ENCODE assay signal across 18 cellular contexts in genomic region chrX:54788446-54788845, GRCh38. TPM values are rescaled to one million over a fixed set of nuclear protein-coding genes. Genes with fewer than 3 reads are reported as not detected.
DNase-seq lines count a peak whose midpoint lies in the region; ATAC-seq and TF ChIP-seq lines count a peak whose summit lies in the region.
"Had no signal": no experiment of that assay in that cellular context is flagged by ENCODE, and none has a peak within 500 bp of the region (broad histone marks: within the 10 kb centered on the region; RNA-seq: fewer than 3 reads in every experiment).

No MANE protein-coding gene starts in this region.

- DNase-seq in SJCRH30 (no peak), mesenteric fat pad (ENCODE audit: low spot score) (peak; percentile 88), neural progenitor cell (ENCODE audit: low spot score) (no peak), T-helper 17 cell (no peak), NCI-H2107 (lab: John Stamatoyannopoulos, UW) (no peak)
- DNase-seq in effector memory CD8-positive, alpha-beta T cell = no peak
- DNase-seq: C1 segment of cervical spinal cord; Calu3; CD4-positive, alpha-beta memory T cell; COR-L47; DMS53; DND-41; H9 had no signal

- H3K4me2 ChIP-seq in neural progenitor cell = no peak overlapping the region
- H3K4me2 ChIP-seq: GM23338 had no signal

- H3K9me3 Mint-ChIP-seq in neural progenitor cell = peaks cover 17% of the 10 kb centered on the region
- H3K9me3 Mint-ChIP-seq in effector memory CD8-positive, alpha-beta T cell = no peaks in the 10 kb centered on the region
- H3K9me3 Mint-ChIP-seq: CD4-positive, alpha-beta memory T cell; GM23338 had no signal

- H2AFZ ChIP-seq in neural progenitor cell (replicated peaks) = no peak overlapping the region
- H2AFZ ChIP-seq: GM23338 had no signal

- H3K4me1 Mint-ChIP-seq in neural progenitor cell (peaks cover 3% of the 10 kb centered on the region), T-helper 17 cell (peaks cover 8% of the 10 kb centered on the region)
- H3K4me1 Mint-ChIP-seq in effector memory CD8-positive, alpha-beta T cell (ENCODE audit: low read depth in 2 of 2) = peaks cover 0 to 1% of the 10 kb centered on the region in 2 donors
- H3K4me1 Mint-ChIP-seq: CD4-positive, alpha-beta memory T cell; GM23338 had no signal

- ATAC-seq in effector memory CD8-positive, alpha-beta T cell (replicated peaks) = no peak
- ATAC-seq in T-helper 17 cell = no peak
- ATAC-seq: GM23338, HCT116 had no signal

- no peak overlapping the region for H3K9ac ChIP-seq in neural progenitor cell

- H3K36me3 ChIP-seq in SJCRH30 = no peaks in the 10 kb centered on the region
- no peaks in the 10 kb centered on the region for H3K36me3 ChIP-seq in neural progenitor cell

- TF ChIP-seq CTCF in neural progenitor cell (IDR thresholded peaks at IDR 0.05) = no peak

- H3K27ac ChIP-seq in SJCRH30 (peak overlapping the region; percentile 56), neural progenitor cell (no peak overlapping the region)

- no peaks in the 10 kb centered on the region for H3K36me3 Mint-ChIP-seq in neural progenitor cell
- H3K36me3 Mint-ChIP-seq in effector memory CD8-positive, alpha-beta T cell (ENCODE audit: insufficient read depth) = no peaks in the 10 kb centered on the region
- H3K36me3 Mint-ChIP-seq in T-helper 17 cell (ENCODE audit: low read depth) = no peaks in the 10 kb centered on the region
- H3K36me3 Mint-ChIP-seq: CD4-positive, alpha-beta memory T cell had no signal

- no peaks in the 10 kb centered on the region for H3K79me2 ChIP-seq in neural progenitor cell (ENCODE audit: low read depth)

- no peaks in the 10 kb centered on the region for H4K20me1 ChIP-seq in neural progenitor cell (ENCODE audit: low read depth)

- H3K27me3 ChIP-seq in SJCRH30 (no peaks in the 10 kb centered on the region), neural progenitor cell (no peaks in the 10 kb centered on the region)

- H3K4me1 ChIP-seq in SJCRH30 (no peaks in the 10 kb centered on the region), neural progenitor cell (no peaks in the 10 kb centered on the region)

- no peaks in the 10 kb centered on the region for H3K9me3 ChIP-seq in SJCRH30 (replicated peaks)
- no peaks in the 10 kb centered on the region for H3K9me3 ChIP-seq in neural progenitor cell (ENCODE audit: low read depth)
- no peaks in the 10 kb centered on the region for H3K9me3 ChIP-seq in T-helper 17 cell (ENCODE audit: control insufficient read depth, low read length, poor library complexity, severe bottlenecking)

- peaks cover 2% of the 10 kb centered on the region for H3K27me3 Mint-ChIP-seq in neural progenitor cell (ENCODE audit: insufficient read depth, low read depth)
- H3K27me3 Mint-ChIP-seq in effector memory CD8-positive, alpha-beta T cell = no peaks in the 10 kb centered on the region
- H3K27me3 Mint-ChIP-seq in T-helper 17 cell = no peaks in the 10 kb centered on the region

- H3K4me3 ChIP-seq in SJCRH30 (no peak overlapping the region), neural progenitor cell (no peak overlapping the region)
- H3K4me3 ChIP-seq: GM23338 had no signal

- H3F3A ChIP-seq in neural progenitor cell (ENCODE audit: low read depth) = no peaks in the 10 kb centered on the region

- H3K4me3 Mint-ChIP-seq in neural progenitor cell (no peak overlapping the region), T-helper 17 cell (no peak overlapping the region)
- H3K4me3 Mint-ChIP-seq in effector memory CD8-positive, alpha-beta T cell = no peak overlapping the region
- H3K4me3 Mint-ChIP-seq: CD4-positive, alpha-beta memory T cell; GM23338; H9 had no signal

- H3K27ac Mint-ChIP-seq in neural progenitor cell (peak overlapping the region; percentile 13), T-helper 17 cell (no peak overlapping the region)
- H3K27ac Mint-ChIP-seq in effector memory CD8-positive, alpha-beta T cell = no peak overlapping the region
- H3K27ac Mint-ChIP-seq: CD4-positive, alpha-beta memory T cell; GM23338 had no signal

RNA-seq across cellular contexts. Expression of gene ITIH6, which starts 9.6 kb away (rescaled TPM):
- total RNA-seq in SJCRH30 (2014; rRNA removed; shearing (Covaris generic)) = not detected in 2 replicates
- total RNA-seq in mesenteric fat pad (not detected), neural progenitor cell (ENCODE audit: low replicate concordance) (0.03 TPM in 1 of 2 replicates, not detected in the other), T-helper 17 cell (not detected)
- total RNA-seq: A172; A673; Calu3; CD4-positive, alpha-beta memory T cell; GM23338; H4; H9 had no signal

RNA-seq across cellular contexts. Expression of gene MAGED2, which starts 19.1 kb away (rescaled TPM):
- total RNA-seq in SJCRH30 (2014; rRNA removed; shearing (Covaris generic)) = 153 and 168 TPM in 2 replicates
- total RNA-seq in mesenteric fat pad (62.9 TPM), neural progenitor cell (ENCODE audit: low replicate concordance) (255 and 299 TPM in 2 replicates), T-helper 17 cell (10 to 100 TPM; 49.3 to 66.6 TPM)
